Comparison of ENCODE assay signal across 22 cellular contexts in the genomic region with DNA sequence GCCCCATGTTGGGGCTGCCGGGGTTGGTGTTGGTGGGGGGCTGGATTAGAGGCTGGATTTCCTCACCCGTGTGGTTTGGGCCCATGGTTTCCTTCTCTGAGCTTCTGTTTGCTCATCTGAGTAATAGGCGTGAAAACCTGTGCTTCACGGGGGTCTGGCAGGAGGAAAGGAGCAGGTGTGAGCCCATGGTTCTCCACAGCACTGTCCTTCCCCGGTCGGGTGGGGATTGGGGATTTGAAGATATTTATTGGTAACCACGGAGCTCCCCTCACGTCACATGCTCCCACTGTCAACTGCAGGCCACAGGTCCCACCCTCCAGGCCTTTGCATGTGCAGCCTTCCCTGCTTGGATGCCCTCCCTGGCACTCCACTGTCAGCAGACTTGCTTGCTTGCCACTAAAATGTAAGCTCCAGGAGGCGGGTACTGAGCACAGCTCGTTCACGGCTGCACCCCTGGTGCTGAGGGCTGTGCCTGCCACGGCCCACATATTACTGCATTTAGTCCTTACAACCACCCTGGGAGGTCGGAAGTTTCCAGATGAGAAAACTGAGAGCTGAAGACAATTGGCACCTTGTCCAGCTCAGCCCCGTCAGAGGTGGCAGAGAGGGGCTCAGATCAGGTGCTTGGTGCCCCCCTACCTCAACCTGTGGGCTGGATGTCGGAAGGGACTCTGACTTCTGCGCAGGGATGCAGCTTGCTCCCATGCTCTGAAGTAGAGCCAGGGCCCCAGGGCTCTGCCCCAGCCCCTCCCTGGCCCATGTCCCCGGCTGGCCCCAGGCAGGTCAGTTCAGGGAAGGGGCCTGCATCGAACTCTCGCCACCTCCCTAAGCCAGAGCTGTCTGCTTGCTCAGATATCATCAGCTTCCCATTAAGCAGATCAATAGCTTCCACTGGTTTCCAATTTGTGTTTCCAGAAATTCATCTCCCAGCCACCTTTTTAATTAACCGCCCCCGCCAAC.
"Had no signal": no experiment of that assay in that cellular context is flagged by ENCODE, and none has a peak within 500 bp of the region (broad histone marks: within the 10 kb centered on the region; RNA-seq: fewer than 3 reads in every experiment).

No MANE protein-coding gene starts in this region.

- H3K4me3 Mint-ChIP-seq: activated B cell treated with CpG ODN at 0.5 μM for 24 hours; activated CD4-positive, alpha-beta T cell treated with anti-CD3 and anti-CD28 coated beads for 36 hours; activated CD8-positive, alpha-beta memory T cell treated with anti-CD3 and anti-CD28 coated beads, Interleukin-2, amount 10 ng/mL, durations not matched to agents 7 days and 5 days; activated CD8-positive, alpha-beta T cell treated with anti-CD3 and anti-CD28 coated beads, Interleukin-2, amount 10 ng/mL, durations not matched to agents 7 days and 5 days; activated naive CD4-positive, alpha-beta T cell treated with anti-CD3 and anti-CD28 coated beads, Interleukin-2, amount 50 U/mL, for 24 hours; activated naive CD8-positive, alpha-beta T cell treated with anti-CD3 and anti-CD28 coated beads, Interleukin-2, amount 50 U/mL, for 24 hours; nephron progenitor cell had no signal

- H3K4me1 ChIP-seq: esophagus muscularis mucosa, foreskin keratinocyte, left ventricle myocardium inferior, pancreas, prostate gland, sigmoid colon, testis had no signal

- H3K27ac ChIP-seq: esophagus muscularis mucosa, foreskin keratinocyte, left ventricle myocardium inferior, pancreas, prostate gland, sigmoid colon, testis had no signal

- H3K9me3 ChIP-seq: esophagus muscularis mucosa, left ventricle myocardium inferior, pancreas, prostate gland, sigmoid colon, testis had no signal

- H3K4me3 ChIP-seq: esophagus muscularis mucosa, left ventricle myocardium inferior, pancreas, prostate gland, sigmoid colon, testis had no signal

- DNase-seq: activated B cell treated with CpG ODN at 0.5 μM for 24 hours; activated CD4-positive, alpha-beta T cell treated with anti-CD3 and anti-CD28 coated beads for 36 hours; activated CD8-positive, alpha-beta memory T cell treated with anti-CD3 and anti-CD28 coated beads, Interleukin-2, amount 10 ng/mL, durations not matched to agents 7 days and 5 days; activated CD8-positive, alpha-beta T cell treated with anti-CD3 and anti-CD28 coated beads, Interleukin-2, amount 10 ng/mL, durations not matched to agents 7 days and 5 days; activated naive CD8-positive, alpha-beta T cell treated with anti-CD3 and anti-CD28 coated beads, Interleukin-2, amount 50 U/mL, for 24 hours; activated T-cell treated with anti-CD3 and anti-CD28 coated beads, Interleukin-2, amount 50 U/mL, for 48 hours; amygdala; foreskin keratinocyte; left ventricle myocardium inferior; nephron progenitor cell; sigmoid colon; small intestine; stimulated activated CD4-positive, alpha-beta T cell treated with anti-CD3 and anti-CD28 coated beads, Interleukin-1b, Interleukin-23, amount 100 ng/mL, for 48 hours; stimulated activated naive CD8-positive, alpha-beta T cell treated with anti-CD3 and anti-CD28 coated beads, Interleukin-15, Interleukin-2, amounts not matched to agents 100 U/mL and 50 U/mL, for 24 hours; T-helper 2 cell; testis; trophoblast cell had no signal

- H3K9me3 Mint-ChIP-seq: activated B cell treated with CpG ODN at 0.5 μM for 24 hours; activated naive CD4-positive, alpha-beta T cell treated with anti-CD3 and anti-CD28 coated beads, Interleukin-2, amount 50 U/mL, for 24 hours; activated naive CD8-positive, alpha-beta T cell treated with anti-CD3 and anti-CD28 coated beads, Interleukin-2, amount 50 U/mL, for 24 hours; activated T-helper 2 cell treated with anti-CD3 and anti-CD28 coated beads, Interferon-gamma antibody, Interleukin-2, Interleukin-4, amounts not matched to agents 10 μg/mL and 5 μg/mL and 100 μg/mL, durations not matched to agents 14 hours and 24 hours and 36 hours; nephron progenitor cell had no signal

- H3K27me3 Mint-ChIP-seq: activated B cell treated with CpG ODN at 0.5 μM for 24 hours; activated CD4-positive, alpha-beta T cell treated with anti-CD3 and anti-CD28 coated beads for 36 hours; activated CD8-positive, alpha-beta memory T cell treated with anti-CD3 and anti-CD28 coated beads, Interleukin-2, amount 10 ng/mL, durations not matched to agents 7 days and 5 days; activated naive CD8-positive, alpha-beta T cell treated with anti-CD3 and anti-CD28 coated beads, Interleukin-2, amount 50 U/mL, for 24 hours had no signal

- H3K4me1 Mint-ChIP-seq: activated CD4-positive, alpha-beta T cell treated with anti-CD3 and anti-CD28 coated beads for 36 hours; activated naive CD4-positive, alpha-beta T cell treated with anti-CD3 and anti-CD28 coated beads, Interleukin-2, amount 50 U/mL, for 24 hours; activated naive CD8-positive, alpha-beta T cell treated with anti-CD3 and anti-CD28 coated beads, Interleukin-2, amount 50 U/mL, for 24 hours had no signal

- H3K36me3 Mint-ChIP-seq: activated CD8-positive, alpha-beta memory T cell treated with anti-CD3 and anti-CD28 coated beads, Interleukin-2, amount 10 ng/mL, durations not matched to agents 7 days and 5 days; activated naive CD4-positive, alpha-beta T cell treated with anti-CD3 and anti-CD28 coated beads, Interleukin-2, amount 50 U/mL, for 24 hours had no signal

- H3K36me3 ChIP-seq: esophagus muscularis mucosa, left ventricle myocardium inferior, pancreas, prostate gland, sigmoid colon had no signal

- H3K27me3 ChIP-seq: foreskin keratinocyte, pancreas, sigmoid colon, testis had no signal

- ATAC-seq: activated CD4-positive, alpha-beta T cell treated with anti-CD3 and anti-CD28 coated beads for 36 hours; activated CD8-positive, alpha-beta memory T cell treated with anti-CD3 and anti-CD28 coated beads, Interleukin-2, amount 10 ng/mL, durations not matched to agents 7 days and 5 days; activated CD8-positive, alpha-beta T cell treated with anti-CD3 and anti-CD28 coated beads, Interleukin-2, amount 10 ng/mL, durations not matched to agents 7 days and 5 days; activated naive CD8-positive, alpha-beta T cell treated with anti-CD3 and anti-CD28 coated beads, Interleukin-2, amount 50 U/mL, for 24 hours; foreskin keratinocyte; stimulated activated naive CD8-positive, alpha-beta T cell treated with anti-CD3 and anti-CD28 coated beads, Interleukin-15, Interleukin-2, amounts not matched to agents 100 U/mL and 50 U/mL, for 24 hours had no signal

- H3K27ac Mint-ChIP-seq: activated B cell treated with CpG ODN at 0.5 μM for 24 hours; activated CD4-positive, alpha-beta T cell treated with anti-CD3 and anti-CD28 coated beads for 36 hours; activated CD8-positive, alpha-beta memory T cell treated with anti-CD3 and anti-CD28 coated beads, Interleukin-2, amount 10 ng/mL, durations not matched to agents 7 days and 5 days; activated CD8-positive, alpha-beta T cell treated with anti-CD3 and anti-CD28 coated beads, Interleukin-2, amount 10 ng/mL, durations not matched to agents 7 days and 5 days; activated naive CD4-positive, alpha-beta T cell treated with anti-CD3 and anti-CD28 coated beads, Interleukin-2, amount 50 U/mL, for 24 hours; activated naive CD8-positive, alpha-beta T cell treated with anti-CD3 and anti-CD28 coated beads, Interleukin-2, amount 50 U/mL, for 24 hours; activated T-helper 2 cell treated with anti-CD3 and anti-CD28 coated beads, Interferon-gamma antibody, Interleukin-2, Interleukin-4, amounts not matched to agents 10 μg/mL and 5 μg/mL and 100 μg/mL, durations not matched to agents 14 hours and 24 hours and 36 hours; nephron progenitor cell had no signal
